14 cellular contexts compared by ENCODE assay signal in the genomic region with DNA sequence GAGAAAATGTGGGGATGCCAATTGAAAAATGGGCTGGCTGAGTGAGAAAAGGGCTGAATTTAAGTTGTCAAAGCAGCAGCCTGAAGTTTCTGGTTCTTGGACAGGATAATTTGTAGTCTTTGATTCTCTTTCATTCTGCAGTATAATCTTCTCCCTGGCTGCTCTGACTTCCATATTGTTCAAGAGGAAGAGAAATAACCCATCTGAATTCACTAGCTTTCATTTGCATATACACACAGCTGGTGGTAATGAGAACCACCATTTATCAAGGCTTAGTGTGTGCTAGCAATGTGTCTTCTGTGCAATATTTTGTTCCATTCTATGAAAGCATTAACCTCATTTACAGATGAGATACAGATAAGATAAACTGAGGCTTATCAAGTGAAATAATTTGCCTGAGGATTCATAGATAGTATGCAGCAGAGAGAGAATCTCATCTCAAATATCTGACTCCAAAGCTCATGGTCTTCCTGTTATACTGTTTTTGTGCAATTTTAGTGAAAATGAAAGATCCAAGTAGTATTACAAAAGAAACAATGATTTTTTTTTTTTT.
A peak's percentile ranks its signal among the peaks of the same experiment; 100 is the strongest.
DNase-seq lines count a peak whose midpoint lies in the region; ATAC-seq and TF ChIP-seq lines count a peak whose summit lies in the region.
"Had no signal": no experiment of that assay in that cellular context is flagged by ENCODE, and none has a peak within 500 bp of the region (broad histone marks: within the 10 kb centered on the region; RNA-seq: fewer than 3 reads in every experiment).

No MANE protein-coding gene starts in this region.

- H3K4me3 Mint-ChIP-seq in MCF 10A (ENCODE audit: unreplicated experiment), result no peak overlapping the region
- H3K4me3 Mint-ChIP-seq: activated naive CD8-positive, alpha-beta T cell had no signal

- H3K9me3 Mint-ChIP-seq in MCF 10A (ENCODE audit: unreplicated experiment), result no peaks in the 10 kb centered on the region

- no peaks in the 10 kb centered on the region for H3K27me3 Mint-ChIP-seq in MCF 10A (ENCODE audit: insufficient read depth, unreplicated experiment)
- H3K27me3 Mint-ChIP-seq: activated naive CD8-positive, alpha-beta T cell had no signal

- no peak overlapping the region for H3K27ac Mint-ChIP-seq in MCF 10A (ENCODE audit: low read depth, unreplicated experiment)
- H3K27ac Mint-ChIP-seq: activated naive CD8-positive, alpha-beta T cell had no signal

- POLR2A ChIA-PET in MCF 10A (lab: Yijun Ruan, JAX), result interaction anchor here (0.7 to 1.1 kb wide), 2 partner anchors 15 to 272 kb away, joined by 3 to 4 read pairs; no protein-coding TSS in a partner anchor

- H3K36me3 Mint-ChIP-seq in MCF 10A (ENCODE audit: insufficient read depth, unreplicated experiment), result no peaks in the 10 kb centered on the region
- H3K36me3 Mint-ChIP-seq: activated naive CD8-positive, alpha-beta T cell had no signal

- TF ChIP-seq CTCF in MCF 10A (IDR thresholded peaks at IDR 0.05; ENCODE audit: unreplicated experiment), result no peak

- intact Hi-C loops in MCF 10A (cut with micrococcal nuclease), result no loop called here

- DNase-seq in medulla oblongata (ENCODE audit: extremely low spot score) (peak; percentile 47), NOMO-1 treated with DMSO at 0.1 percent for 48 hours (lab: John Stamatoyannopoulos, UW; ENCODE audit: unreplicated experiment) (no peak), NCI-H2081 treated with DMSO at 0.1 percent for 48 hours (lab: John Stamatoyannopoulos, UW) (no peak), MCF 10A (ENCODE audit: unreplicated experiment) (no peak), HCEC 1CT (no peak)
- DNase-seq: GF-D8, NCI-H1694 treated with DMSO at 0.1 percent for 48 hours, Peyer's patch, stomach, T1000 had no signal

- no peaks in the 10 kb centered on the region for H3K4me1 Mint-ChIP-seq in MCF 10A (ENCODE audit: insufficient read depth, unreplicated experiment)

- ATAC-seq in GM18861 (IDR thresholded peaks at IDR 0.05; ENCODE audit: unreplicated experiment) (peak; percentile 53), GM21447 (IDR thresholded peaks at IDR 0.05; ENCODE audit: unreplicated experiment) (peak; percentile 63), HG03159 (IDR thresholded peaks at IDR 0.05; ENCODE audit: unreplicated experiment) (peak; percentile 59)

- no TSS peak for BruUV-seq in MCF 10A (replicated peaks; lab: Mats Ljungman, UMichigan)

- CTCF ChIA-PET in MCF 10A (lab: Yijun Ruan, JAX), result interaction anchor here (0.5 to 0.7 kb wide), 4 partner anchors 32 to 1150 kb away, joined by 3 read pairs; no protein-coding TSS in a partner anchor
